In genomic region chr21:28336299-28336698, GRCh38 we compare ENCODE assay signal across 8 cellular contexts.
DNase-seq lines count a peak whose midpoint lies in the region; ATAC-seq and TF ChIP-seq lines count a peak whose summit lies in the region.

No MANE protein-coding gene starts in this region.

- H3K79me2 ChIP-seq in DOHH2 (ENCODE audit: control insufficient read depth, low read length) (no peaks in the 10 kb centered on the region), OCI-LY1 (ENCODE audit: insufficient read depth, low read length) (no peaks in the 10 kb centered on the region)

- H3K9me2 ChIP-seq in DOHH2 (replicated peaks; ENCODE audit: control insufficient read depth, low read length) (no peaks in the 10 kb centered on the region), OCI-LY1 (ENCODE audit: low read depth, low read length) (no peaks in the 10 kb centered on the region)

- no peaks in the 10 kb centered on the region for H3K27me3 ChIP-seq in DOHH2 (ENCODE audit: control insufficient read depth, low read length)
- H3K27me3 ChIP-seq in OCI-LY1 (ENCODE audit: insufficient read depth, low read length), result no peaks in the 10 kb centered on the region
- H3K27me3 ChIP-seq in WERI-Rb-1 (ENCODE audit: insufficient read depth, low read depth, severe bottlenecking), result peaks cover 61% of the 10 kb centered on the region

- no peak overlapping the region for H2AFZ ChIP-seq in OCI-LY1 (ENCODE audit: low read length)

- H3K4me3 ChIP-seq in DOHH2 (ENCODE audit: low read length), result no peak overlapping the region
- H3K4me3 ChIP-seq in OCI-LY1 (ENCODE audit: low read depth, low read length, poor library complexity, severe bottlenecking), result no peak overlapping the region
- H3K4me3 ChIP-seq in WERI-Rb-1 (ENCODE audit: low read depth, low read length), result no peak overlapping the region

- peak; percentile 45 for TF ChIP-seq CTCF in DOHH2 (IDR thresholded peaks at IDR 0.05; ENCODE audit: low read depth, low read length, poor library complexity, severe bottlenecking)
- TF ChIP-seq CTCF in OCI-LY1 (IDR thresholded peaks at IDR 0.05; ENCODE audit: low read length), result peak; percentile 30; the same call in 1 of the 2 replicates
- no peak for TF ChIP-seq CTCF in omental fat pad (IDR thresholded peaks at IDR 0.05)
- TF ChIP-seq CTCF in WERI-Rb-1 (IDR thresholded peaks at IDR 0.05; ENCODE audit: low read depth, low read length), result no peak

- no peaks in the 10 kb centered on the region for H3K36me3 ChIP-seq in DOHH2 (ENCODE audit: control insufficient read depth, low read length)
- no peaks in the 10 kb centered on the region for H3K36me3 ChIP-seq in OCI-LY1 (ENCODE audit: insufficient read depth, low read length)
- H3K36me3 ChIP-seq in WERI-Rb-1, result no peaks in the 10 kb centered on the region

- H3K9ac ChIP-seq in OCI-LY1 (ENCODE audit: low read length), result no peak overlapping the region

- H3K4me1 ChIP-seq in DOHH2 (ENCODE audit: control insufficient read depth, low read length) (peaks cover 4% of the 10 kb centered on the region; the same call in 1 of the 2 replicates), OCI-LY1 (ENCODE audit: insufficient read depth, low read length, severe bottlenecking) (no peaks in the 10 kb centered on the region)

- ATAC-seq in omental fat pad (ENCODE audit: low FRiP score), result peak; percentile 68
- no peak for ATAC-seq in GM18909 (IDR thresholded peaks at IDR 0.05; ENCODE audit: poor library complexity, unreplicated experiment)
- ATAC-seq in GM18858 (IDR thresholded peaks at IDR 0.05; ENCODE audit: unreplicated experiment), result no peak

- H3K27ac ChIP-seq in DOHH2 (ENCODE audit: low read depth, low read length), result no peak overlapping the region
- H3K27ac ChIP-seq in OCI-LY1 (ENCODE audit: low read depth, low read length, poor library complexity, severe bottlenecking), result no peak overlapping the region
- no peak overlapping the region for H3K27ac ChIP-seq in WERI-Rb-1

- H3F3A ChIP-seq in DOHH2 (ENCODE audit: control insufficient read depth, insufficient read depth), result no peaks in the 10 kb centered on the region
- H3F3A ChIP-seq in OCI-LY1 (ENCODE audit: insufficient read depth, low read length), result no peaks in the 10 kb centered on the region

- no peak for TF ChIP-seq POLR2A in erythroblast (IDR thresholded peaks at IDR 0.05; ENCODE audit: low read length)

- H3K9me3 ChIP-seq in DOHH2 (ENCODE audit: control insufficient read depth, insufficient read depth, low read length), result no peaks in the 10 kb centered on the region
- H3K9me3 ChIP-seq in OCI-LY1 (ENCODE audit: low read length), result no peaks in the 10 kb centered on the region
- no peaks in the 10 kb centered on the region for H3K9me3 ChIP-seq in WERI-Rb-1 (ENCODE audit: severe bottlenecking)

- H4K20me1 ChIP-seq in DOHH2 (ENCODE audit: control insufficient read depth, insufficient read depth, low read depth, low read length) (no peaks in the 10 kb centered on the region), OCI-LY1 (ENCODE audit: insufficient read depth, low read length) (no peaks in the 10 kb centered on the region)

- H3K4me2 ChIP-seq in DOHH2 (ENCODE audit: low read length) (no peak overlapping the region), OCI-LY1 (ENCODE audit: low read length) (no peak overlapping the region)

- DNase-seq in erythroblast (lab: John Stamatoyannopoulos, UW) (peak; percentile 23 to 26), omental fat pad (ENCODE audit: low spot score) (no peak), WERI-Rb-1 (no peak)
- DNase-seq in activated CD4-positive, CD25-positive, alpha-beta regulatory T cell treated with anti-CD3 and anti-CD28 coated beads, Interleukin-2, amount 50 U/mL, for 72 hours, result no peak

Comparison
In these comparisons a context has a peak if more than half of its experiments do, and no peak if none do; other contexts are left out.
1. CTCF ChIP-seq: peak in DOHH2 (single experiment) and OCI-LY1 (single experiment); none in omental fat pad (0 of 3) and WERI-Rb-1 (single experiment).
2. DNase-seq: peak in erythroblast (2 of 2); none in omental fat pad (single experiment), WERI-Rb-1 (single experiment) and activated CD4-positive, CD25-positive, alpha-beta regulatory T cell treated with anti-CD3 and anti-CD28 coated beads, Interleukin-2, amount 50 U/mL, for 72 hours (single experiment).